ENCODE assay signal across 8 cellular contexts in genomic region chr1:44807364-44808062, GRCh38. TPM values are rescaled to one million over a fixed set of nuclear protein-coding genes. Genes with fewer than 3 reads are reported as not detected.
DNase-seq lines count a peak whose midpoint lies in the region; ATAC-seq and TF ChIP-seq lines count a peak whose summit lies in the region.

No MANE protein-coding gene starts in this region.

- peaks cover 28 to 43% (median 40%) of the 10 kb centered on the region in 4 donors for H3K36me3 ChIP-seq in stomach

- peaks cover 60 to 98% (median 71%) of the 10 kb centered on the region in 4 donors for H3K4me1 ChIP-seq in stomach

- H3K27me3 ChIP-seq in stomach, result no peaks in the 10 kb centered on the region

- H3K4me3 Mint-ChIP-seq in neural crest cell, result peak overlapping the region; percentile 73

- H3K27me3 Mint-ChIP-seq in neural crest cell (ENCODE audit: low read depth), result no peaks in the 10 kb centered on the region

- H3K27ac Mint-ChIP-seq in neural crest cell (ENCODE audit: unreplicated experiment), result peak overlapping the region; percentile 100

- WGBS in stomach, 5 donors, result 0 to 3% (median 2%) methylated on average over 12 to 16 of the region's 16 CpGs

- peaks cover 9% of the 10 kb centered on the region for H3K36me3 Mint-ChIP-seq in neural crest cell (ENCODE audit: low read depth)

- no peaks in the 10 kb centered on the region for H3K9me3 ChIP-seq in stomach

- intact Hi-C loops in stomach (cut with DNase I; ENCODE audit: low total_unique reads), result no loop called here

- H3K4me1 Mint-ChIP-seq in neural crest cell, result peaks cover 57% of the 10 kb centered on the region

- peak; percentile 19 for TF ChIP-seq EP300 in stomach (IDR thresholded peaks at IDR 0.05)

- peak overlapping the region; percentile 41 to 44 for H3K4me3 ChIP-seq in foreskin fibroblast (ENCODE audit: low read depth in 1 of 2, low read length in 2 of 2)
- peak overlapping the region in 2 of 4 donors; percentile 9 to 35 for H3K4me3 ChIP-seq in stomach

- peak overlapping the region; percentile 83 to 99 (median 97) for H3K27ac ChIP-seq in stomach

- no peaks in the 10 kb centered on the region for H3K9me3 Mint-ChIP-seq in neural crest cell

- DNase-seq in SIG-M5 (lab: John Stamatoyannopoulos, UW), result peak; percentile 55
- peak; percentile 72 for DNase-seq in activated gamma-delta T cell treated with anti-CD3 and anti-CD28 coated beads, Interleukin-2, amount 50 U/mL, for 16 hours (ENCODE audit: low read depth)
- DNase-seq in foreskin fibroblast, result peak; percentile 100
- peak; percentile 51 for DNase-seq in neural crest cell (ENCODE audit: low read depth, low spot score)
- DNase-seq in stomach, result peak; percentile 95

- ATAC-seq in GM18517 (IDR thresholded peaks at IDR 0.05; ENCODE audit: unreplicated experiment) (peak; percentile 35), HG03432 (IDR thresholded peaks at IDR 0.05; ENCODE audit: unreplicated experiment) (peak; percentile 37), GM19328 (IDR thresholded peaks at IDR 0.05; ENCODE audit: unreplicated experiment) (no peak)

- no peak for TF ChIP-seq CTCF in foreskin fibroblast (IDR thresholded peaks at IDR 0.05; ENCODE audit: low read depth, low read length)
- no peak for TF ChIP-seq CTCF in neural crest cell (conservative IDR thresholded peaks at IDR 0.05)
- TF ChIP-seq CTCF in stomach (IDR thresholded peaks at IDR 0.05), result no peak

- no peak for TF ChIP-seq POLR2A in stomach (IDR thresholded peaks at IDR 0.05)

RNA-seq across cellular contexts. Expression of gene DYNLT4, which starts 0.4 kb away (rescaled TPM):
- total RNA-seq in neural crest cell (not detected in 2 replicates), stomach (10 to 100 TPM in 1 of 5 donors, not detected in 4; 25.5 TPM)
- 1 to 10 TPM in 1 of 3 donors, under 1 TPM in 2; 0.38 to 4.4 (median 0.50) TPM for polyA plus RNA-seq in stomach

RNA-seq across cellular contexts. Expression of gene BTBD19, which starts 0.8 kb away (rescaled TPM):
- 5.5 and 6.5 TPM in 2 replicates for total RNA-seq in neural crest cell
- 1 to 10 TPM in 2 of 5 donors, under 1 TPM in 1, not detected in 2; 0.89 to 4.1 (median 2.9) TPM for total RNA-seq in stomach
- polyA plus RNA-seq in stomach, result 1 to 10 TPM; 1.4 to 2.9 (median 2.8) TPM

RNA-seq across cellular contexts. Expression of gene PLK3, which starts 7.3 kb away (rescaled TPM):
- total RNA-seq in neural crest cell (15.3 and 15.7 TPM in 2 replicates), stomach (10 to 100 TPM in 4 of 5 donors, under 1 TPM in 1; 0.58 to 30.4 (median 24.3) TPM)
- polyA plus RNA-seq in stomach, result 10 to 100 TPM in 2 of 3 donors, 1 to 10 TPM in 1; 9.5 to 21.2 (median 13.5) TPM

RNA-seq across cellular contexts. Expression of gene BEST4, which starts 19.5 kb away (rescaled TPM):
- total RNA-seq in neural crest cell (0.14 and 0.23 TPM in 2 replicates), stomach (10 to 100 TPM in 1 of 5 donors, under 1 TPM in 1, not detected in 3; 0.87 to 60.0 TPM)
- polyA plus RNA-seq in stomach, result under 1 TPM in 1 of 3 donors, not detected in 2; 0.35 TPM

RNA-seq across cellular contexts. Expression of gene RPS8, which starts 32.2 kb away (rescaled TPM):
- total RNA-seq in neural crest cell (2,216 and 2,317 TPM in 2 replicates), stomach (1,000 to 10,000 TPM in 4 of 5 donors, 100 to 1,000 TPM in 1; 322 to 2,657 (median 1,647) TPM)
- polyA plus RNA-seq in stomach, result 1,000 to 10,000 TPM; 2,591 to 3,429 (median 3,008) TPM
